In the genomic region with DNA sequence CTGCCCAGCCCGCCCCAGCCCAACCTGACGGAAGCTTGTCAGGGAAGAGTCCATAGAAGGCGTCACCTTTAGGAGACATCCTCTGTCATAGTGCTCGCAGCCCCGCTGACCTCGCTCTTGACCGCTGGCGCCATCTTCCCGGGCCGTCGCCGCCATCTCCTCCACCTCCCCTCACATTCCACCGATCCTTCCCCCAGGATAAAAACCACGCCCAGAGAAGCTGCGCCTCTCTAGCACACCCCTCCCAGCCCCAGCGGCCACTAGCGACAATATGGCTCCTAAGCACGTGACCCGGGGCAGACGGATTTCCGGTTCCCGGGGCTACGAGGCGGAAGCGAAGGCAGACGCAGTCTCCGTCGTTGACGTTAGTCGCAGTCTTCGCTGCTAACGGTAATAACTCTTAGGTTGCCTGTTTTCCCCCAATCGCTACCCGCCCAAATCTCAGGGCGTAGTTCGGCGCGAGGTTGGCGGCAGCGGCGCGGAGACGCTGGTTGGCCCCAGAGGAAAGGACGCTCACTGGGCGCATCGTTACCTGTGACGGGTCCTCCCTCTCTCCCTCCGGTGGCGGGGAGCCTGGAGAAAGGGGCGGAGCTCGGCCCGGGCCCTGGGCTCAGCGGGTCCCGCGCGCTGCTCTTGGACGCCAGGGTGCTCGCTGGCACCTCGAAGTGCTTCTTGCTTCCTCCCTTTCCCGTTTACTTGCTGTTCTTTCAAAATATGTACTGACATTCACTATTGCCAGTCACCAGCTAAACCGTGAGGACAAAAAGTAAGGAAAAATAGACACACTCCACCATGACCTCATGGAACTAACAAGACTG, we compare ENCODE assay signal across 8 cellular contexts. TPM values are rescaled to one million over a fixed set of nuclear protein-coding genes. Genes with fewer than 3 reads are reported as not detected.
DNase-seq lines count a peak whose midpoint lies in the region; ATAC-seq and TF ChIP-seq lines count a peak whose summit lies in the region.

A gene (minus strand): TSS at position 273 of the 818 bp plus-strand sequence. CDS start 117 bp downstream, at position 156.
A gene with protein sequence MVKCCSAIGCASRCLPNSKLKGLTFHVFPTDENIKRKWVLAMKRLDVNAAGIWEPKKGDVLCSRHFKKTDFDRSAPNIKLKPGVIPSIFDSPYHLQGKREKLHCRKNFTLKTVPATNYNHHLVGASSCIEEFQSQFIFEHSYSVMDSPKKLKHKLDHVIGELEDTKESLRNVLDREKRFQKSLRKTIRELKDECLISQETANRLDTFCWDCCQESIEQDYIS (plus strand): TSS at position 343 of the 818 bp plus-strand sequence. CDS start 980 bp downstream, outside the sequence.

- H3K27ac ChIP-seq in ovary (peak within 1 kb of the TSS; percentile 88 to 90), thyroid gland (peak within 1 kb of the TSS; percentile 91 to 97 (median 97))

- peaks cover 4% of the 10 kb centered on the region for H3K4me1 Mint-ChIP-seq in glutamatergic neuron (ENCODE audit: low read depth, unreplicated experiment)

- peak; percentile 29 for TF ChIP-seq EP300 in ovary (IDR thresholded peaks at IDR 0.05)

- TF ChIP-seq POLR2A in ovary (IDR thresholded peaks at IDR 0.05): peak; percentile 94
- peak; percentile 34 to 94 for TF ChIP-seq POLR2A in thyroid gland (IDR thresholded peaks at IDR 0.05)

- peak within 1 kb of the TSS; percentile 46 for H3K4me3 ChIP-seq in ovary
- H3K4me3 ChIP-seq in thyroid gland (replicated peaks in 1 of 3): peak within 1 kb of the TSS; percentile 27 to 91 (median 49)

- TF ChIP-seq CTCF in GM10248 (IDR thresholded peaks at IDR 0.05; ENCODE audit: control extremely low read depth, extremely low read depth, low read depth, missing control alignments) (no peak), glutamatergic neuron (IDR thresholded peaks at IDR 0.05; ENCODE audit: partially characterized antibody, unreplicated experiment) (no peak), ovary (IDR thresholded peaks at IDR 0.05) (peak in 2 of 3 donors; percentile 21 to 22), thyroid gland (IDR thresholded peaks at IDR 0.05) (peak in 2 of 6 experiments; percentile 8 to 23)

- H3K9me3 ChIP-seq in ovary (no peaks in the 10 kb centered on the region), thyroid gland (no peaks in the 10 kb centered on the region)

- peak; percentile 93 for ATAC-seq in HG02610 (IDR thresholded peaks at IDR 0.05; ENCODE audit: unreplicated experiment)
- ATAC-seq in activated naive CD4-positive, alpha-beta T cell treated with anti-CD3 and anti-CD28 coated beads, Interleukin-2, amount 50 U/mL, for 72 hours: peak; percentile 93 to 94

- H3K36me3 ChIP-seq in ovary (no peaks in the 10 kb centered on the region), thyroid gland (peaks cover 2 to 9% of the 10 kb centered on the region in 2 donors)

- peak within 1 kb of the TSS in 1 of 2 donors; percentile 96 for H3K27ac Mint-ChIP-seq in activated naive CD4-positive, alpha-beta T cell treated with anti-CD3 and anti-CD28 coated beads, Interleukin-2, amount 50 U/mL, for 72 hours
- peak within 1 kb of the TSS; percentile 88 for H3K27ac Mint-ChIP-seq in glutamatergic neuron (ENCODE audit: unreplicated experiment)

- 0% methylated on average over 59 to 61 of the region's 61 CpGs for WGBS in ovary, 3 donors
- 1% methylated on average over 57 to 58 of the region's 61 CpGs for WGBS in thyroid gland, 2 donors

- POLR2A ChIA-PET in GM10248 (lab: Yijun Ruan, JAX): interaction anchor here (0.7 to 1.1 kb wide), 4 partner anchors 15 to 210 kb away, joined by 3 to 4 read pairs (median 4); a partner anchor contains a TSS

- no peaks in the 10 kb centered on the region for H3K9me3 Mint-ChIP-seq in activated naive CD4-positive, alpha-beta T cell treated with anti-CD3 and anti-CD28 coated beads, Interleukin-2, amount 50 U/mL, for 72 hours
- peaks cover 2% of the 10 kb centered on the region for H3K9me3 Mint-ChIP-seq in glutamatergic neuron (ENCODE audit: unreplicated experiment)

- CTCF ChIA-PET in GM10248 (lab: Yijun Ruan, JAX): interaction anchor here (0.9 to 2.5 kb wide), 8 partner anchors 9 to 213 kb away, joined by 3 to 18 read pairs (median 4); no protein-coding TSS in a partner anchor

- H3K4me1 ChIP-seq in ovary (ENCODE audit: insufficient read depth) (peaks cover 10% of the 10 kb centered on the region), thyroid gland (peaks cover 30 to 33% of the 10 kb centered on the region in 2 donors)

- peaks cover 21 to 32% of the 10 kb centered on the region in 2 donors for H3K36me3 Mint-ChIP-seq in activated naive CD4-positive, alpha-beta T cell treated with anti-CD3 and anti-CD28 coated beads, Interleukin-2, amount 50 U/mL, for 72 hours
- H3K36me3 Mint-ChIP-seq in glutamatergic neuron (ENCODE audit: unreplicated experiment): no peaks in the 10 kb centered on the region

- H3K27me3 Mint-ChIP-seq in glutamatergic neuron (ENCODE audit: unreplicated experiment): peaks cover 2% of the 10 kb centered on the region

- DNase-seq in GM10248 (ENCODE audit: extremely low spot score) (peak; percentile 85), NCI-H1092 treated with DMSO at 0.1 percent for 48 hours (lab: John Stamatoyannopoulos, UW) (peak; percentile 99), SKM-1 (lab: John Stamatoyannopoulos, UW; ENCODE audit: unreplicated experiment) (peak; percentile 92), glutamatergic neuron (peak; percentile 94), ovary (peak; percentile 90 to 94 (median 92)), thyroid gland (peak; percentile 97 to 98)
- DNase-seq in activated naive CD4-positive, alpha-beta T cell treated with anti-CD3 and anti-CD28 coated beads, Interleukin-2, amount 50 U/mL, for 72 hours (ENCODE audit: low spot score in 2 of 2): peak; percentile 88 to 94

- intact Hi-C loops in ovary (cut with DNase I) (loop anchor here in 1 of 4 donors (10.0 kb wide), 2 partner anchors 150 to 580 kb away; a partner anchor contains a TSS), thyroid gland (cut with DNase I) (no loop called here)

- H3K4me3 Mint-ChIP-seq in glutamatergic neuron (ENCODE audit: unreplicated experiment): no peak within 1 kb of the TSS

- H3K27me3 ChIP-seq in ovary: no peaks in the 10 kb centered on the region
- H3K27me3 ChIP-seq in thyroid gland: no peaks in the 10 kb centered on the region

RNA-seq across cellular contexts. Expression of the first gene that starts in this region (rescaled TPM):
- 10 to 100 TPM; 33.3 to 35.5 TPM for total RNA-seq in activated naive CD4-positive, alpha-beta T cell treated with anti-CD3 and anti-CD28 coated beads, Interleukin-2, amount 50 U/mL, for 72 hours
- total RNA-seq in glutamatergic neuron (ENCODE audit: unreplicated experiment) (21.5 TPM), ovary (10 to 100 TPM; 14.6 to 40.3 (median 28.1) TPM), thyroid gland (10 to 100 TPM; 41.3 to 62.1 (median 55.6) TPM)
- polyA plus RNA-seq in ovary: 10 to 100 TPM; 16.6 to 43.4 TPM

RNA-seq across cellular contexts. Expression of the second gene that starts in this region (rescaled TPM):
- total RNA-seq in activated naive CD4-positive, alpha-beta T cell treated with anti-CD3 and anti-CD28 coated beads, Interleukin-2, amount 50 U/mL, for 72 hours: 10 to 100 TPM; 18.9 to 20.8 TPM
- 31.0 TPM for total RNA-seq in glutamatergic neuron (ENCODE audit: unreplicated experiment)
- 10 to 100 TPM; 10.0 to 30.7 (median 18.9) TPM for total RNA-seq in ovary
- 10 to 100 TPM in 1 of 2 donors, 1 to 10 TPM in 1; 7.4 to 11.7 TPM for polyA plus RNA-seq in ovary
- total RNA-seq in thyroid gland: 10 to 100 TPM; 20.6 to 54.1 (median 32.7) TPM

Comparison
In these comparisons a context has a peak if more than half of its experiments do, and no peak if none do; other contexts are left out.
1. Peak in every context shown above with its lines: DNase-seq, ATAC-seq, H3K4me3 ChIP-seq and H3K27ac ChIP-seq.
2. CTCF ChIP-seq: peak in ovary (2 of 3); none in GM10248 (single experiment) and glutamatergic neuron (single experiment).